Comparison of ENCODE assay signal across 10 cellular contexts in genomic region chr22:36360011-36360410, GRCh38. TPM values are rescaled to one million over a fixed set of nuclear protein-coding genes. Genes with fewer than 3 reads are reported as not detected.
DNase-seq lines count a peak whose midpoint lies in the region; ATAC-seq and TF ChIP-seq lines count a peak whose summit lies in the region.
"Had no signal": no experiment of that assay in that cellular context is flagged by ENCODE, and none has a peak within 500 bp of the region (broad histone marks: within the 10 kb centered on the region; RNA-seq: fewer than 3 reads in every experiment).

No MANE protein-coding gene starts in this region.

- DNase-seq in heart left ventricle (no peak), Right ventricle myocardium inferior (ENCODE audit: missing footprints) (no peak), ascending aorta (ENCODE audit: low spot score in 2 of 2) (no peak), mesendoderm (peak; percentile 92), type B pancreatic cell (ENCODE audit: extremely low spot score, unreplicated experiment) (no peak), NCI-H2081 (lab: John Stamatoyannopoulos, UW) (no peak), NCI-H2029 treated with DMSO at 0.1 percent for 48 hours (lab: John Stamatoyannopoulos, UW) (no peak)
- DNase-seq: activated CD4-positive, alpha-beta T cell treated with anti-CD3 and anti-CD28 coated beads for 48 hours had no signal

- no peak overlapping the region for H3K9ac ChIP-seq in mesendoderm (ENCODE audit: low read length)

- H3K56ac ChIP-seq in mesendoderm (ENCODE audit: low read length), result no peak overlapping the region

- H2AK5ac ChIP-seq in mesendoderm (ENCODE audit: low read length), result no peak overlapping the region

- H3K4me1 Mint-ChIP-seq in type B pancreatic cell (ENCODE audit: unreplicated experiment), result peaks cover 72% of the 10 kb centered on the region

- H3K27ac ChIP-seq in heart left ventricle (peak overlapping the region in 11 of 12 donors; percentile 54 to 99 (median 87)), ascending aorta (peak overlapping the region; percentile 92 to 99), mesendoderm (ENCODE audit: low read depth, low read length) (no peak overlapping the region)
- H3K27ac ChIP-seq: suprapubic skin had no signal

- no peak overlapping the region for H3K4me3 Mint-ChIP-seq in type B pancreatic cell

- TF ChIP-seq POLR2A in heart left ventricle (IDR thresholded peaks at IDR 0.05), result no peak

- H3K27ac Mint-ChIP-seq in type B pancreatic cell, result peak overlapping the region; percentile 57

- H4K5ac ChIP-seq in mesendoderm (ENCODE audit: low read length), result no peak overlapping the region

- no peak overlapping the region for H2BK15ac ChIP-seq in mesendoderm (replicated peaks; ENCODE audit: low read depth)

- no peak overlapping the region for H3K4me2 ChIP-seq in mesendoderm (ENCODE audit: low read length)

- H3K27me3 ChIP-seq in heart left ventricle (no peaks in the 10 kb centered on the region), ascending aorta (no peaks in the 10 kb centered on the region), mesendoderm (ENCODE audit: insufficient read depth, low read length, poor library complexity) (no peaks in the 10 kb centered on the region)
- H3K27me3 ChIP-seq: suprapubic skin had no signal

- H3K23ac ChIP-seq in mesendoderm (ENCODE audit: low read length), result no peak overlapping the region

- no peak overlapping the region for H2BK5ac ChIP-seq in mesendoderm (ENCODE audit: low read length)

- peaks cover 48 to 100% (median 97%) of the 10 kb centered on the region in 12 donors for H3K4me1 ChIP-seq in heart left ventricle
- peaks cover 61 to 90% of the 10 kb centered on the region in 2 donors for H3K4me1 ChIP-seq in ascending aorta
- H3K4me1 ChIP-seq in mesendoderm (ENCODE audit: control insufficient read depth, low read depth, low read length), result peaks cover 23% of the 10 kb centered on the region

- H3K79me2 ChIP-seq in mesendoderm (ENCODE audit: control insufficient read depth, insufficient read depth, low read length), result peaks cover 91% of the 10 kb centered on the region

- no peak overlapping the region for H2BK120ac ChIP-seq in mesendoderm (ENCODE audit: low read depth, low read length)

- H3K27me3 Mint-ChIP-seq in type B pancreatic cell, result no peaks in the 10 kb centered on the region

- H3K36me3 Mint-ChIP-seq in type B pancreatic cell, result peaks cover 13% of the 10 kb centered on the region

- no peak overlapping the region for H4K8ac ChIP-seq in mesendoderm (ENCODE audit: low read depth, low read length)

- peaks cover 31% of the 10 kb centered on the region for H3K79me1 ChIP-seq in mesendoderm (ENCODE audit: low read length)

- intact Hi-C loops in heart left ventricle (cut with DNase I) (no loop called here), Right ventricle myocardium inferior (cut with DNase I) (no loop called here), ascending aorta (cut with DNase I) (no loop called here)

- no peaks in the 10 kb centered on the region for H3K9me3 ChIP-seq in heart left ventricle
- no peaks in the 10 kb centered on the region for H3K9me3 ChIP-seq in ascending aorta
- H3K9me3 ChIP-seq: suprapubic skin had no signal

- H3K18ac ChIP-seq in mesendoderm (ENCODE audit: low read length), result no peak overlapping the region

- no peak overlapping the region for H3K4ac ChIP-seq in mesendoderm (ENCODE audit: low read depth, low read length)

- no peak for ATAC-seq in heart left ventricle
- no peak for ATAC-seq in Right ventricle myocardium inferior
- ATAC-seq in HG02571 (IDR thresholded peaks at IDR 0.05; ENCODE audit: unreplicated experiment), result no peak

- TF ChIP-seq CTCF in heart left ventricle (IDR thresholded peaks at IDR 0.05) (no peak), ascending aorta (IDR thresholded peaks at IDR 0.05) (no peak), type B pancreatic cell (conservative IDR thresholded peaks at IDR 0.05) (no peak)

- H3K4me3 ChIP-seq in heart left ventricle (no peak overlapping the region), ascending aorta (peak overlapping the region in 1 of 2 donors; percentile 42), mesendoderm (ENCODE audit: low read length) (no peak overlapping the region)
- H3K4me3 ChIP-seq: suprapubic skin had no signal

- H3K9me3 Mint-ChIP-seq in type B pancreatic cell, result no peaks in the 10 kb centered on the region

- WGBS in heart left ventricle, 4 donors, result 27 to 51% (median 42%) methylated on average over 3 of the region's 3 CpGs
- WGBS in mesendoderm (ENCODE audit: extremely low coverage, insufficient coverage, low lambda C conversion rate), result no CpG with 5 or more reads among the region's 3 CpGs

- H3K36me3 ChIP-seq in heart left ventricle (peaks cover 0 to 36% (median 5%) of the 10 kb centered on the region in 9 donors), ascending aorta (peaks cover 0 to 9% of the 10 kb centered on the region in 2 donors), mesendoderm (ENCODE audit: control insufficient read depth, insufficient read depth, low read length) (no peaks in the 10 kb centered on the region)
- H3K36me3 ChIP-seq: suprapubic skin had no signal

RNA-seq across cellular contexts. Expression of gene MYH9, which starts 27.8 kb away (rescaled TPM):
- 100 to 1,000 TPM; 126 to 482 (median 238) TPM for total RNA-seq in heart left ventricle
- polyA plus RNA-seq in heart left ventricle, result 100 to 1,000 TPM; 109 to 407 TPM
- 180 TPM for total RNA-seq in Right ventricle myocardium inferior
- total RNA-seq in ascending aorta, result 1,114 TPM
- 110 TPM for polyA plus RNA-seq in mesendoderm (2013, experiment 1 of 2)
- polyA plus RNA-seq in mesendoderm (2013, experiment 2 of 2), result 111 TPM
- 277 and 364 TPM in 2 replicates for total RNA-seq in type B pancreatic cell (ENCODE audit: low replicate concordance)
